25 cellular contexts compared by ENCODE assay signal in genomic region chr4:33090910-33091309, GRCh38.
DNase-seq lines count a peak whose midpoint lies in the region; ATAC-seq, FAIRE-seq and TF ChIP-seq lines count a peak whose summit lies in the region.
"Had no signal": no experiment of that assay in that cellular context is flagged by ENCODE, and none has a peak within 500 bp of the region (broad histone marks: within the 10 kb centered on the region; RNA-seq: fewer than 3 reads in every experiment).

No MANE protein-coding gene starts in this region.

- H3K79me2 ChIP-seq in MM.1S (ENCODE audit: low read length) (no peaks in the 10 kb centered on the region), astrocyte (ENCODE audit: insufficient read depth, low read length) (no peaks in the 10 kb centered on the region)

- H4K20me1 ChIP-seq in MM.1S (ENCODE audit: insufficient read depth, low read length), result no peaks in the 10 kb centered on the region
- H4K20me1 ChIP-seq in astrocyte (ENCODE audit: insufficient read depth, low read length), result no peaks in the 10 kb centered on the region
- H4K20me1 ChIP-seq: BLaER1 treated with 17β-estradiol and CSF1 and Interleukin-3, amounts not matched to agents 10 nM and 100 nM had no signal

- no peak overlapping the region for H2AFZ ChIP-seq in MM.1S (ENCODE audit: low read length)
- H2AFZ ChIP-seq in astrocyte (ENCODE audit: low read depth, low read length), result peak overlapping the region; percentile 13

- DNase-seq in MM.1S (peak; percentile 12), astrocyte (ENCODE audit: low read depth) (no peak), osteocyte (ENCODE audit: extremely low spot score, unreplicated experiment) (no peak), HT-29 (ENCODE audit: low spot score) (no peak), NCI-H2227 treated with DMSO at 0.1 percent for 48 hours (lab: John Stamatoyannopoulos, UW) (no peak), globus pallidus (ENCODE audit: low spot score) (no peak)
- DNase-seq: AML-193; CD4-positive, alpha-beta T cell; DMS53; GOT3; HCEC 1CT; IMR-90; KG1; NCI-H1105; NCI-H1436 treated with DMSO at 0.1 percent for 48 hours; NCI-H187 treated with DMSO at 0.1 percent for 48 hours; NCI-H446 treated with DMSO at 0.1 percent for 48 hours; NCI-H526; NCI-H82; Right ventricle myocardium superior; RPMI8226 had no signal

- H3K9me2 ChIP-seq in MM.1S (replicated peaks; ENCODE audit: insufficient read depth, low read length), result no peaks in the 10 kb centered on the region

- no peaks in the 10 kb centered on the region for H3K36me3 Mint-ChIP-seq in astrocyte (ENCODE audit: low read depth, unreplicated experiment)
- H3K36me3 Mint-ChIP-seq in osteocyte (ENCODE audit: unreplicated experiment), result no peaks in the 10 kb centered on the region

- H3K9me3 ChIP-seq in MM.1S (replicated peaks; ENCODE audit: insufficient read depth, low read length) (no peaks in the 10 kb centered on the region), astrocyte (ENCODE audit: insufficient read depth, low read depth, low read length) (no peaks in the 10 kb centered on the region)
- H3K9me3 ChIP-seq: A549; BLaER1 treated with 17β-estradiol and CSF1 and Interleukin-3, amounts not matched to agents 10 nM and 100 nM had no signal

- H3K27me3 ChIP-seq in MM.1S (replicated peaks; ENCODE audit: insufficient read depth, low read length), result no peaks in the 10 kb centered on the region
- H3K27me3 ChIP-seq in astrocyte (ENCODE audit: insufficient read depth, low read length), result no peaks in the 10 kb centered on the region
- H3K27me3 ChIP-seq: BLaER1 treated with 17β-estradiol and CSF1 and Interleukin-3, amounts not matched to agents 10 nM and 100 nM had no signal

- H3K9me3 Mint-ChIP-seq in astrocyte (ENCODE audit: unreplicated experiment) (no peaks in the 10 kb centered on the region), osteocyte (ENCODE audit: unreplicated experiment) (peaks cover 5% of the 10 kb centered on the region)

- no peak for FAIRE-seq in astrocyte (lab: Jason Lieb, UNC)
- FAIRE-seq: A549, GM18507 had no signal

- TF ChIP-seq CTCF in MM.1S (IDR thresholded peaks at IDR 0.05; ENCODE audit: low read length) (no peak), astrocyte (IDR thresholded peaks at IDR 0.05; ENCODE audit: insufficient read depth, low read depth, low read length) (no peak), osteocyte (IDR thresholded peaks at IDR 0.05) (no peak)

- H3K27me3 Mint-ChIP-seq in astrocyte (ENCODE audit: low read depth, unreplicated experiment) (no peaks in the 10 kb centered on the region), osteocyte (ENCODE audit: unreplicated experiment) (no peaks in the 10 kb centered on the region)
- H3K27me3 Mint-ChIP-seq: CD4-positive, alpha-beta T cell had no signal

- H3K4me2 ChIP-seq in MM.1S (ENCODE audit: low read depth, low read length) (no peak overlapping the region), astrocyte (ENCODE audit: low read length) (no peak overlapping the region)
- H3K4me2 ChIP-seq: BLaER1 treated with 17β-estradiol and CSF1 and Interleukin-3, amounts not matched to agents 10 nM and 100 nM had no signal

- H3K4me3 Mint-ChIP-seq in astrocyte (ENCODE audit: unreplicated experiment), result no peak overlapping the region
- no peak overlapping the region for H3K4me3 Mint-ChIP-seq in osteocyte (ENCODE audit: unreplicated experiment)
- H3K4me3 Mint-ChIP-seq: CD4-positive, alpha-beta T cell had no signal

- H3K27ac ChIP-seq in MM.1S (ENCODE audit: low read length), result no peak overlapping the region
- H3K27ac ChIP-seq in astrocyte (ENCODE audit: low read depth, low read length), result peak overlapping the region; percentile 22
- H3K27ac ChIP-seq: A549; BLaER1 treated with 17β-estradiol and CSF1 and Interleukin-3, amounts not matched to agents 10 nM and 100 nM had no signal

- H3K27ac Mint-ChIP-seq in astrocyte (ENCODE audit: unreplicated experiment) (peak overlapping the region; percentile 97), osteocyte (ENCODE audit: unreplicated experiment) (peak overlapping the region; percentile 66)
- H3K27ac Mint-ChIP-seq: CD4-positive, alpha-beta T cell had no signal

- H3K36me3 ChIP-seq in MM.1S (replicated peaks; ENCODE audit: insufficient read depth, low read length) (no peaks in the 10 kb centered on the region), astrocyte (ENCODE audit: insufficient read depth, low read length) (no peaks in the 10 kb centered on the region)
- H3K36me3 ChIP-seq: BLaER1 treated with 17β-estradiol and CSF1 and Interleukin-3, amounts not matched to agents 10 nM and 100 nM had no signal

- H3K4me1 ChIP-seq in MM.1S (ENCODE audit: low read length) (peaks cover 4% of the 10 kb centered on the region; the same call in 1 of the 2 replicates), astrocyte (ENCODE audit: insufficient read depth, low read length) (peaks cover 4% of the 10 kb centered on the region)
- H3K4me1 ChIP-seq: A549; BLaER1 treated with 17β-estradiol and CSF1 and Interleukin-3, amounts not matched to agents 10 nM and 100 nM had no signal

- H3F3A ChIP-seq in MM.1S (ENCODE audit: insufficient read depth, low read length), result no peaks in the 10 kb centered on the region

- H3K4me1 Mint-ChIP-seq in astrocyte (ENCODE audit: low read depth, unreplicated experiment) (peaks cover 13% of the 10 kb centered on the region), osteocyte (ENCODE audit: unreplicated experiment) (peaks cover 35% of the 10 kb centered on the region)

- H3K9ac ChIP-seq in MM.1S (ENCODE audit: low read length) (no peak overlapping the region), astrocyte (ENCODE audit: low read length) (no peak overlapping the region)
- H3K9ac ChIP-seq: BLaER1 treated with 17β-estradiol and CSF1 and Interleukin-3, amounts not matched to agents 10 nM and 100 nM had no signal

- ATAC-seq in GM21528 (IDR thresholded peaks at IDR 0.05; ENCODE audit: low FRiP score, unreplicated experiment), result no peak
- ATAC-seq: A549 had no signal

- no peak overlapping the region for H3K4me3 ChIP-seq in MM.1S (ENCODE audit: low read length)
- H3K4me3 ChIP-seq in astrocyte (ENCODE audit: insufficient read depth, low read depth, low read length), result no peak overlapping the region
- H3K4me3 ChIP-seq: A549; BLaER1 treated with 17β-estradiol and CSF1 and Interleukin-3, amounts not matched to agents 10 nM and 100 nM had no signal
